ENCODE assay signal across 20 cellular contexts in genomic region chr3:169476289-169476688, GRCh38.
"Had no signal": no experiment of that assay in that cellular context is flagged by ENCODE, and none has a peak within 500 bp of the region (broad histone marks: within the 10 kb centered on the region; RNA-seq: fewer than 3 reads in every experiment).

No MANE protein-coding gene starts in this region.

- ATAC-seq: activated T-helper 17 cell treated with anti-CD3 and anti-CD28 coated beads, Interleukin-2, amount 50 U/mL, for 72 hours; Panc1; Right ventricle myocardium inferior had no signal

- DNase-seq: activated CD4-positive, alpha-beta memory T cell treated with anti-CD3 and anti-CD28 coated beads, Interleukin-2, amount 10 ng/mL, durations not matched to agents 7 days and 5 days; activated CD4-positive, alpha-beta T cell treated with anti-CD3 and anti-CD28 coated beads, Interleukin-2, amount 10 ng/mL, durations not matched to agents 7 days and 5 days; activated CD4-positive, CD25-positive, alpha-beta regulatory T cell; activated gamma-delta T cell treated with Interleukin-2 at 50 U/mL for 16 hours; activated naive CD4-positive, alpha-beta T cell treated with anti-CD3 and anti-CD28 coated beads, Interleukin-2, amount 10 ng/mL, durations not matched to agents 7 days and 5 days; activated naive CD8-positive, alpha-beta T cell treated with anti-CD3 and anti-CD28 coated beads for 36 hours; activated T-cell treated with anti-CD3 and anti-CD28 coated beads for 4 hours; activated T-cell treated with anti-CD3 and anti-CD28 coated beads, Interleukin-2, amount 50 U/mL, for 48 hours; brain microvascular endothelial cell; Kasumi-1; KBM-7; NCI-H146; NCI-H187 treated with DMSO at 0.1 percent for 48 hours; NCI-H2081 treated with DMSO at 0.1 percent for 48 hours; NCI-H345; RPMI8226; T-helper 1 cell had no signal
